Comparison of ENCODE assay signal across 1 cellular context in the genomic region with DNA sequence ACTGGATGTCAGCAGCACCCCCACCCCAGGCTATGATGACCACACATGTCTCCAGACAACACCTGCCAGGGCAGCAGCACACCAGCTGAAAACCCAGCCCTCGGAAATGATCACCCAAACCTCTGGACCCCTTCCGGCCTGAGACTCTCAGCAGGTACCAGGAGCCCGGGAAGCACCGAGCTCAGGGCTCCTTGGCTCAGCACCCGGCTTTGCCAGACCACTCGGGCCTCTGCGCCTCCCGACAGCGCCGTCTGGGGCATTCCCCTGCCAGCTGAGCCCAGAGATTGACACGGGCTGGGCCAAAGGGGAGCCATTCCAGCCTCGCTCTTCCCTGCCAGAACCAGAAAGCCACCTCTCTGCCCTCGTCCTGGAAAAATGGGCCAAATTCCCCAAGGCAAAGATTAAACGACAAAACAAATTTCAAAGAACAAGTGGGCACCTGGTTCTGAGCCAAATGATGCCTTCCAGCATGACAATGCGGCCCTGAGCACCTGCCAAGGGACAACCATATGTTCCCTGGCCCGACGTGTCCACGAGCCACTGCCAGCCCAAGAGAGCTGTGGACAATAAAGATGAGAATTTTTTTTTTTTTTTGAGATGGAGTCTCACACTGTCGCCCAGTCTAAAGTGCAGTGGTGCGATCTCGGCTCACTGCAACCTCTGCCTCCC.
TF ChIP-seq lines count a peak whose summit lies in the region.

No MANE protein-coding gene starts in this region.

TF ChIP-seq in WTC11, 78 proteins besides CTCF, POLR2A, EP300 and RAD21 (continued from another document):
- TF ChIP-seq, protein P1, sequence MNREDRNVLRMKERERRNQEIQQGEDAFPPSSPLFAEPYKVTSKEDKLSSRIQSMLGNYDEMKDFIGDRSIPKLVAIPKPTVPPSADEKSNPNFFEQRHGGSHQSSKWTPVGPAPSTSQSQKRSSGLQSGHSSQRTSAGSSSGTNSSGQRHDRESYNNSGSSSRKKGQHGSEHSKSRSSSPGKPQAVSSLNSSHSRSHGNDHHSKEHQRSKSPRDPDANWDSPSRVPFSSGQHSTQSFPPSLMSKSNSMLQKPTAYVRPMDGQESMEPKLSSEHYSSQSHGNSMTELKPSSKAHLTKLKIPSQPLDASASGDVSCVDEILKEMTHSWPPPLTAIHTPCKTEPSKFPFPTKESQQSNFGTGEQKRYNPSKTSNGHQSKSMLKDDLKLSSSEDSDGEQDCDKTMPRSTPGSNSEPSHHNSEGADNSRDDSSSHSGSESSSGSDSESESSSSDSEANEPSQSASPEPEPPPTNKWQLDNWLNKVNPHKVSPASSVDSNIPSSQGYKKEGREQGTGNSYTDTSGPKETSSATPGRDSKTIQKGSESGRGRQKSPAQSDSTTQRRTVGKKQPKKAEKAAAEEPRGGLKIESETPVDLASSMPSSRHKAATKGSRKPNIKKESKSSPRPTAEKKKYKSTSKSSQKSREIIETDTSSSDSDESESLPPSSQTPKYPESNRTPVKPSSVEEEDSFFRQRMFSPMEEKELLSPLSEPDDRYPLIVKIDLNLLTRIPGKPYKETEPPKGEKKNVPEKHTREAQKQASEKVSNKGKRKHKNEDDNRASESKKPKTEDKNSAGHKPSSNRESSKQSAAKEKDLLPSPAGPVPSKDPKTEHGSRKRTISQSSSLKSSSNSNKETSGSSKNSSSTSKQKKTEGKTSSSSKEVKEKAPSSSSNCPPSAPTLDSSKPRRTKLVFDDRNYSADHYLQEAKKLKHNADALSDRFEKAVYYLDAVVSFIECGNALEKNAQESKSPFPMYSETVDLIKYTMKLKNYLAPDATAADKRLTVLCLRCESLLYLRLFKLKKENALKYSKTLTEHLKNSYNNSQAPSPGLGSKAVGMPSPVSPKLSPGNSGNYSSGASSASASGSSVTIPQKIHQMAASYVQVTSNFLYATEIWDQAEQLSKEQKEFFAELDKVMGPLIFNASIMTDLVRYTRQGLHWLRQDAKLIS (CRISPR knock-in tag; IDR thresholded peaks at IDR 0.05; ENCODE audit: borderline replicate concordance), result no peak
- no peak for TF ChIP-seq CREM (CRISPR knock-in tag; IDR thresholded peaks at IDR 0.05)
- TF ChIP-seq, protein P2, sequence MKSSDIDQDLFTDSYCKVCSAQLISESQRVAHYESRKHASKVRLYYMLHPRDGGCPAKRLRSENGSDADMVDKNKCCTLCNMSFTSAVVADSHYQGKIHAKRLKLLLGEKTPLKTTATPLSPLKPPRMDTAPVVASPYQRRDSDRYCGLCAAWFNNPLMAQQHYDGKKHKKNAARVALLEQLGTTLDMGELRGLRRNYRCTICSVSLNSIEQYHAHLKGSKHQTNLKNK (CRISPR knock-in tag; IDR thresholded peaks at IDR 0.05), result no peak
- TF ChIP-seq ZNF423 (CRISPR knock-in tag; IDR thresholded peaks at IDR 0.05), result no peak
